Comparison of ENCODE assay signal across 23 cellular contexts in the genomic region with DNA sequence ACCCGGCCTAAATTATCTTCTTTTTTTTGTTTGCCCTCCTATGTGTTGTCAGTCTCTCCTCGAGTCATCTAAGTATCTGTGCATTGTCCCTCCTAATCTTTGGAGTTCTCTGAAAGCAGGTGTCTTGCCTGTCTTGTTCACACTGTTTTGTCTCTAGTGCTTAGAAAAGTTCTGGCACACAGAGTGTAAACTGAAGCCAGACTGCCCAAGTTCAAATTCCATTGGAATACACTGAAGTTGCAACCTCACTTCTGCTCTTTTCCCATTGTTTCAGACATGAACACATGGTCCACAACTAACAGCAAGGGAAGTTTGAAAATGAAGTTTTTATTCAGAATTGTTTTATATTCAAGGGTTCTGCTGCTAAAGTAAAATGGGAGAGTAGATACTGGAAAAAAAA. TPM values are rescaled to one million over a fixed set of nuclear protein-coding genes. Genes with fewer than 3 reads are reported as not detected.
"Had no signal": no experiment of that assay in that cellular context is flagged by ENCODE, and none has a peak within 500 bp of the region (broad histone marks: within the 10 kb centered on the region; RNA-seq: fewer than 3 reads in every experiment).

No MANE protein-coding gene starts in this region.

- H3K4me1 ChIP-seq: SJSA1 had no signal

- FAIRE-seq: HTR-8/SVneo, RCC 7860 had no signal

- H3K36me3 ChIP-seq: SJSA1 had no signal

- H3K4me3 ChIP-seq: SJSA1, SK-N-MC had no signal

- H3K9me3 ChIP-seq: SJSA1 had no signal

- H3K27ac ChIP-seq: HL-60, SJSA1, SK-N-MC had no signal

- H3K27me3 ChIP-seq: SJSA1 had no signal

- DNase-seq: KBM-7, MV-4-11, NCI-H1048, NCI-H1105, NCI-H1417, NCI-H1436 treated with DMSO at 0.1 percent for 48 hours, NCI-H1694, NCI-H187 treated with DMSO at 0.1 percent for 48 hours, NCI-H2029 treated with DMSO at 0.1 percent for 48 hours, NCI-H2107, NCI-H2227 treated with DMSO at 0.1 percent for 48 hours, NCI-H524, NCI-H526 treated with DMSO at 0.1 percent for 48 hours, NCI-H774, Right ventricle myocardium superior, RPMI8226, SIG-M5 had no signal

RNA-seq across cellular contexts. Expression of gene PAX6, which starts 38.7 kb away (rescaled TPM):
- total RNA-seq: MCF 10A, Right ventricle myocardium superior had no signal
